Comparison of ENCODE assay signal across 11 cellular contexts in the genomic region with DNA sequence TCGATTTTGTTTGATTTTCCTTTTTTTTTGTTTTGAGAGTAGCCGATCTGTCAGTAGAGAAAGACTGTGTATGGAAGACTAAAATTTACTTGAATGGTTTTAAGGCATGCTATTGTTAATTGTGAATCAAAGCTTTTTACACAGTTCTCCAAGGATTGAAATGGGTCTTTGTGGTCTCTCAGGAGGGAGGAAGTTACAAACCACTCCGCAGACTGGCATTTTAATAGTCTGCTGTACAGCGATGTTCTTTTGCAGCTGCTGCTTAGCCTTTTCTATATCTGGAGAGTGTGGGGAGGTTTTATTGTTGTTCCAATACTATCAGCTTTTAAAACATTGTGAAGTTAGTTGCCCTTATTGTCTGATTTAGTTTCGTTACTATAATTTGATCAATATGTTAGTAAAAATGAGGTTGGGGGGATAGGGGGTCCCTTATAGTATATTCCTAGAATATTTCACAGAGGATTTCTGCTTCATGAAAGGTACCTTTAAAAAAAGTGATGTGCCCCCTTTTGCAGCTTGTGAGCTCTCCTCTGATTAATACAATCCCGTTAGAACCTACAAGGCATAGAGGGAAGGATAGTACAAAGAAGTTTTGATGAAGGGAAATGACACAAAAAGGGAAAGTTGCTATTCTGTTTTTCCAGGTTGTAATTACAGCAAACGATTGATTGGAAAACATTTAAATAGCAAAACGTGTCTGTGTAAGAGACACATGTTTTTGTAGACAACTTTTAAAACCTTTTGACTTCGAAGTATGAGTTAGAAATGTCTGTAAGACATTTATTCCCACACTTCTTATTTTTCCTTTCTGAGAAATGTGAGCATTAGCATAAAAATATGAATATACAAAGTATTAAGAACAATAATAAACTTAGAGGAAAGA.
DNase-seq lines count a peak whose midpoint lies in the region; ATAC-seq and TF ChIP-seq lines count a peak whose summit lies in the region.
"Had no signal": no experiment of that assay in that cellular context is flagged by ENCODE, and none has a peak within 500 bp of the region (broad histone marks: within the 10 kb centered on the region; RNA-seq: fewer than 3 reads in every experiment).

No MANE protein-coding gene starts in this region.

- H3K9me3 ChIP-seq in HEK293 (ENCODE audit: control insufficient read depth, insufficient read depth, low read depth, low read length) (no peaks in the 10 kb centered on the region), PC-9 (ENCODE audit: insufficient read depth, low read depth) (no peaks in the 10 kb centered on the region)

- no peaks in the 10 kb centered on the region for H3F3A ChIP-seq in PC-9 (ENCODE audit: insufficient read depth, low read depth)

- peak overlapping the region in 1 of 2 donors; percentile 23 for H3K27ac Mint-ChIP-seq in effector memory CD8-positive, alpha-beta T cell

- H3K36me3 Mint-ChIP-seq in effector memory CD8-positive, alpha-beta T cell (ENCODE audit: insufficient read depth) = peaks cover 2% of the 10 kb centered on the region

- POLR2A ChIA-PET in HEK293 (lab: Yijun Ruan, JAX) (no interaction called here), PC-9 (lab: Charles Lee; ENCODE audit: unreplicated experiment) (interaction anchor here (0.7 kb wide), 1 partner anchor 222 kb away, joined by 4 read pairs; no protein-coding TSS in a partner anchor)

- H3K36me3 ChIP-seq in HEK293 (ENCODE audit: control insufficient read depth in 2 of 2, insufficient read depth in 1 of 2, low read length in 2 of 2) = no peaks in the 10 kb centered on the region
- H3K36me3 ChIP-seq in PC-9 (ENCODE audit: low read depth) = no peaks in the 10 kb centered on the region

- BruUV-seq in PC-9 (replicated peaks; lab: Mats Ljungman, UMichigan) = no TSS peak

- no peak overlapping the region for H3K4me2 ChIP-seq in PC-9

- H3K27ac ChIP-seq in HEK293 (ENCODE audit: extremely low read depth, low read depth, low read length) (no peak overlapping the region), PC-9 (no peak overlapping the region)

- intact Hi-C loops in sciatic nerve (cut with DNase I) = no loop called here
- intact Hi-C loops in PC-9 (cut with micrococcal nuclease; ENCODE audit: unreplicated experiment) = no loop called here

- H3K9me3 Mint-ChIP-seq in effector memory CD8-positive, alpha-beta T cell = no peaks in the 10 kb centered on the region

- TF ChIP-seq CTCF in HEK293 (tag by site-specific recombination; IDR thresholded peaks at IDR 0.05) (no peak), fibroblast of mammary gland (conservative IDR thresholded peaks at IDR 0.05; ENCODE audit: control insufficient read depth, insufficient read depth, low read depth, low read length) (no peak), PC-9 (conservative IDR thresholded peaks at IDR 0.05) (no peak)

- DNase-seq in NCI-H748 (lab: John Stamatoyannopoulos, UW; ENCODE audit: unreplicated experiment) (peak; percentile 48), fibroblast of mammary gland (ENCODE audit: low read depth) (peak; percentile 40), sciatic nerve (ENCODE audit: low spot score) (no peak), PC-9 (no peak), SKM-1 treated with dmso at 0.1 percent for 144 hours (lab: John Stamatoyannopoulos, UW; ENCODE audit: unreplicated experiment) (no peak)
- DNase-seq in effector memory CD8-positive, alpha-beta T cell = no peak
- DNase-seq: MM.1S; stimulated activated CD4-positive, alpha-beta T cell treated with anti-CD3 and anti-CD28 coated beads, Interleukin-2, amount 100 ng/mL, for 24 hours had no signal

- no peak overlapping the region for H3K4me3 ChIP-seq in HEK293 (ENCODE audit: low read depth, low read length)
- H3K4me3 ChIP-seq in fibroblast of mammary gland (ENCODE audit: control insufficient read depth, low read depth, low read length) = no peak overlapping the region
- H3K4me3 ChIP-seq in PC-9 = no peak overlapping the region
- H3K4me3 ChIP-seq: GM12878 had no signal

- no peaks in the 10 kb centered on the region for H3K79me2 ChIP-seq in PC-9 (ENCODE audit: low read depth)

- peak; percentile 29 for ATAC-seq in sciatic nerve
- ATAC-seq in effector memory CD8-positive, alpha-beta T cell (replicated peaks) = no peak
- ATAC-seq: GM12878, HCT116 had no signal

- H3K27me3 ChIP-seq in PC-9 (ENCODE audit: insufficient read depth, low read depth) = no peaks in the 10 kb centered on the region

- peaks cover 5 to 22% of the 10 kb centered on the region in 2 donors for H3K4me1 Mint-ChIP-seq in effector memory CD8-positive, alpha-beta T cell (ENCODE audit: low read depth in 2 of 2)

- CTCF ChIA-PET in HEK293 (lab: Yijun Ruan, JAX) (interaction anchor here (1.2 kb wide), 1 partner anchor 88 kb away, joined by 4 read pairs; no protein-coding TSS in a partner anchor), PC-9 (lab: Charles Lee) (no interaction called here)

- H4K20me1 ChIP-seq in PC-9 (ENCODE audit: insufficient read depth) = no peaks in the 10 kb centered on the region

- peaks cover 20% of the 10 kb centered on the region; the same call in 1 of the 2 replicates for H3K4me1 ChIP-seq in HEK293 (ENCODE audit: control insufficient read depth, insufficient read depth, low read length)
- H3K4me1 ChIP-seq in PC-9 (replicated peaks; ENCODE audit: insufficient read depth) = no peaks in the 10 kb centered on the region; the same call in 1 of the 2 replicates

- H3K4me3 Mint-ChIP-seq in effector memory CD8-positive, alpha-beta T cell = no peak overlapping the region

- H3K9me2 ChIP-seq in PC-9 (ENCODE audit: insufficient read depth) = no peaks in the 10 kb centered on the region

- no peak overlapping the region for H2AFZ ChIP-seq in PC-9

- no peaks in the 10 kb centered on the region for H3K27me3 Mint-ChIP-seq in effector memory CD8-positive, alpha-beta T cell

TF ChIP-seq in HEK293, 187 proteins besides CTCF, POLR2A, EP300 and RAD21:
- TF ChIP-seq PRDM10 (tag by site-specific recombination; IDR thresholded peaks at IDR 0.05) = peak; percentile 91
- TF ChIP-seq, protein P1, sequence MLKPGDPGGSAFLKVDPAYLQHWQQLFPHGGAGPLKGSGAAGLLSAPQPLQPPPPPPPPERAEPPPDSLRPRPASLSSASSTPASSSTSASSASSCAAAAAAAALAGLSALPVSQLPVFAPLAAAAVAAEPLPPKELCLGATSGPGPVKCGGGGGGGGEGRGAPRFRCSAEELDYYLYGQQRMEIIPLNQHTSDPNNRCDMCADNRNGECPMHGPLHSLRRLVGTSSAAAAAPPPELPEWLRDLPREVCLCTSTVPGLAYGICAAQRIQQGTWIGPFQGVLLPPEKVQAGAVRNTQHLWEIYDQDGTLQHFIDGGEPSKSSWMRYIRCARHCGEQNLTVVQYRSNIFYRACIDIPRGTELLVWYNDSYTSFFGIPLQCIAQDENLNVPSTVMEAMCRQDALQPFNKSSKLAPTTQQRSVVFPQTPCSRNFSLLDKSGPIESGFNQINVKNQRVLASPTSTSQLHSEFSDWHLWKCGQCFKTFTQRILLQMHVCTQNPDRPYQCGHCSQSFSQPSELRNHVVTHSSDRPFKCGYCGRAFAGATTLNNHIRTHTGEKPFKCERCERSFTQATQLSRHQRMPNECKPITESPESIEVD (tag by site-specific recombination; IDR thresholded peaks at IDR 0.05) = no peak
- TF ChIP-seq ZBTB17 (tag by site-specific recombination; IDR thresholded peaks at IDR 0.05) = no peak
- TF ChIP-seq ZNF660 (tag by site-specific recombination; IDR thresholded peaks at IDR 0.05) = peak; percentile 93
- TF ChIP-seq FEZF1 (tag by site-specific recombination; IDR thresholded peaks at IDR 0.05) = peak; percentile 99
- TF ChIP-seq ZNF302 (tag by site-specific recombination; IDR thresholded peaks at IDR 0.05; ENCODE audit: low read depth) = no peak
- no peak for TF ChIP-seq SP2 (tag by site-specific recombination; IDR thresholded peaks at IDR 0.05)
- peak; percentile 52; the same call in 1 of the 2 replicates for TF ChIP-seq ZNF335 (tag by site-specific recombination; conservative IDR thresholded peaks at IDR 0.05)
TF ChIP-seq in HEK293: peak in this region for 4.

Comparison
In these comparisons a context has a peak if more than half of its experiments do, and no peak if none do; other contexts are left out.
1. DNase-seq: peak in NCI-H748 (single experiment) and fibroblast of mammary gland (single experiment); none in sciatic nerve (single experiment), effector memory CD8-positive, alpha-beta T cell (0 of 3), PC-9 (0 of 2) and SKM-1 treated with dmso at 0.1 percent for 144 hours (single experiment).